Comparison of ENCODE assay signal across 4 cellular contexts in the genomic region with DNA sequence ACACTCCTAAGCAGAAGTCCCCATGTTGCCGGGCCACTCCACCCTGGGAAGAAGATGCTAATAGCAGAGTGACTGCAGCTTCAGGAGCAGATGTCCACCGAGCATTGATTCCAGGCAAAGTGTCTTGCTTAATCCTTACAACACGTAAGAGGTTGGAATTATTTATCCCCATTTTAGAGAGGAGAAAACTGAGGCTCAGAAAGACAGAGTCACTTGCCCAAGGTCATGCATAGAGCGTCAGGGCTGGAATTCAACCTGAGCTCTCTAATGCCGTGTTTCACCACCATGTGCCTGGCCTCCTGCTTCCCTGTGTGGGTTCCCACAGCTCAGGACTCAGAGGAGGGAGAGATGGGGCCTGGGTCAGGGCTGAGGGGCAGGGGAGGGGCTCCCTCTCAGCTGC. TPM values are rescaled to one million over a fixed set of nuclear protein-coding genes. Genes with fewer than 3 reads are reported as not detected.
"Had no signal": no experiment of that assay in that cellular context is flagged by ENCODE, and none has a peak within 500 bp of the region (broad histone marks: within the 10 kb centered on the region; RNA-seq: fewer than 3 reads in every experiment).

No MANE protein-coding gene starts in this region.

RNA-seq across cellular contexts. Expression of a gene that starts 7.3 kb away (rescaled TPM):
- total RNA-seq: activated B cell treated with CpG ODN at 0.5 μM for 24 hours; activated CD8-positive, alpha-beta T cell treated with anti-CD3 and anti-CD28 coated beads for 36 hours; endothelial cell of umbilical vein; naive thymus-derived CD8-positive, alpha-beta T cell had no signal
- polyA plus RNA-seq: endothelial cell of umbilical vein; naive thymus-derived CD8-positive, alpha-beta T cell had no signal
